12 cellular contexts compared by ENCODE assay signal in the genomic region with DNA sequence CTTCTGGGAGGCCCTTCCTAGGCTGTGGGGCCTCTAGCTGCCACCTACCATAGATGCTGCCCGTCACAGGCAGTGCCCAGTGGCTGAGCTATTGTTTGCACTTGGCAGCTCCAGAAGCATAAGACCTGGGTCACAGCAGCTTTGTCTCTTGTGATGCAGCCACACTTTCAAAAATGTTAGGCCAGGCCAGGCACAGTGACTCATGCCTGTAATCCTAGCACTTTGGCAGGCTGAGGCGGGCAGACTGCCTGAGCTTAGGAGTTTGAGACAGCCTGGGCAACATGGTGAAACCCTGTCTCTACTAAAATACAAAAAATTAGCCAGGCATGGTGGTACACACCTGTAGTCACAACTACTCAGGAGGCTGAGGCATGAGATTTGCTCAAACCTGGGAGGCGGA. TPM values are rescaled to one million over a fixed set of nuclear protein-coding genes. Genes with fewer than 3 reads are reported as not detected.
DNase-seq lines count a peak whose midpoint lies in the region; ATAC-seq and TF ChIP-seq lines count a peak whose summit lies in the region.
"Had no signal": no experiment of that assay in that cellular context is flagged by ENCODE, and none has a peak within 500 bp of the region (broad histone marks: within the 10 kb centered on the region; RNA-seq: fewer than 3 reads in every experiment).

No MANE protein-coding gene starts in this region.

- H3K36me3 Mint-ChIP-seq in T-cell, result no peaks in the 10 kb centered on the region

- DNase-seq in EL (peak; percentile 78), NCI-H226 (peak; percentile 39), epithelial cell of esophagus (ENCODE audit: low read depth) (peak; percentile 75), retinal pigment epithelial cell (ENCODE audit: low read depth) (peak; percentile 96), T-cell (no peak), OCI-M1 (lab: John Stamatoyannopoulos, UW) (no peak)
- no peak for DNase-seq in stimulated activated naive CD8-positive, alpha-beta T cell treated with anti-CD3 and anti-CD28 coated beads, Interleukin-15, Interleukin-2, amounts not matched to agents 100 U/mL and 50 U/mL, for 24 hours
- no peak for DNase-seq in effector memory CD4-positive, alpha-beta T cell
- DNase-seq: DMS79 treated with DMSO at 0.1 percent for 48 hours, NCI-H2081 treated with DMSO at 0.1 percent for 48 hours, retina, transverse colon had no signal

- H3K9me3 Mint-ChIP-seq in T-cell, result no peaks in the 10 kb centered on the region

- no peak overlapping the region for H3K27ac ChIP-seq in effector memory CD4-positive, alpha-beta T cell (ENCODE audit: insufficient read depth, low read length, poor library complexity, severe bottlenecking)
- H3K27ac ChIP-seq: transverse colon had no signal

- peaks cover 36% of the 10 kb centered on the region for H3K27me3 ChIP-seq in effector memory CD4-positive, alpha-beta T cell (replicated peaks; ENCODE audit: control insufficient read depth, insufficient read depth, low read length, poor library complexity, severe bottlenecking)

- CTCF ChIA-PET in T-cell (lab: Charles Lee), result interaction anchor here (0.6 to 3.9 kb wide), 9 partner anchors 8 to 24 kb away, joined by 3 to 42 read pairs (median 9); partner anchors contain the start of gene KAZALD1 (in 2 of the 2)

- TF ChIP-seq CTCF in epithelial cell of esophagus (IDR thresholded peaks at IDR 0.05; ENCODE audit: insufficient read depth, low read depth, low read length, missing control alignments), result no peak
- TF ChIP-seq CTCF in retinal pigment epithelial cell (conservative IDR thresholded peaks at IDR 0.05; ENCODE audit: low read depth, low read length), result no peak

- H3K4me1 Mint-ChIP-seq in T-cell, result peaks cover 12 to 21% (median 18%) of the 10 kb centered on the region in 3 donors

- POLR2A ChIA-PET in T-cell (lab: Charles Lee), result no interaction called here

- no peak for ATAC-seq in T-cell (replicated peaks in 1 of 4)
- no peak for ATAC-seq in stimulated activated naive CD8-positive, alpha-beta T cell treated with anti-CD3 and anti-CD28 coated beads, Interleukin-15, Interleukin-2, amounts not matched to agents 100 U/mL and 50 U/mL, for 24 hours

- H3K27ac Mint-ChIP-seq in T-cell, result no peak overlapping the region

- no peak overlapping the region for H3K4me3 Mint-ChIP-seq in T-cell

- H3K36me3 ChIP-seq in effector memory CD4-positive, alpha-beta T cell (ENCODE audit: control insufficient read depth, insufficient read depth, low read length), result no peaks in the 10 kb centered on the region
- H3K36me3 ChIP-seq: transverse colon had no signal

- H3K27me3 Mint-ChIP-seq in T-cell, result peaks cover 28 to 37% of the 10 kb centered on the region in 2 donors

- H3K4me3 ChIP-seq in epithelial cell of esophagus (ENCODE audit: low read length), result no peak overlapping the region
- H3K4me3 ChIP-seq in retinal pigment epithelial cell (ENCODE audit: low read length), result no peak overlapping the region
- H3K4me3 ChIP-seq in effector memory CD4-positive, alpha-beta T cell (ENCODE audit: insufficient read depth, low read depth, low read length, poor library complexity, severe bottlenecking), result no peak overlapping the region
- H3K4me3 ChIP-seq: transverse colon had no signal

- peaks cover 7% of the 10 kb centered on the region for H3K4me1 ChIP-seq in effector memory CD4-positive, alpha-beta T cell (ENCODE audit: control insufficient read depth, insufficient read depth, low read length, poor library complexity, severe bottlenecking)

- no peaks in the 10 kb centered on the region for H3K9me3 ChIP-seq in effector memory CD4-positive, alpha-beta T cell (ENCODE audit: control insufficient read depth, low read length)
- H3K9me3 ChIP-seq: transverse colon had no signal

RNA-seq across cellular contexts. Expression of gene KAZALD1, which starts 9.5 kb away (rescaled TPM):
- under 1 TPM in 2 of 5 donors, not detected in 3; 0.19 to 0.29 TPM for total RNA-seq in T-cell

RNA-seq across cellular contexts. Expression of gene SFXN3, which starts 21.3 kb away (rescaled TPM):
- 100 to 1,000 TPM in 2 of 5 donors, 10 to 100 TPM in 3; 45.2 to 113 (median 91.0) TPM for total RNA-seq in T-cell

RNA-seq across cellular contexts. Expression of gene PDZD7, which starts 21.4 kb away (rescaled TPM):
- 1 to 10 TPM; 1.7 to 2.7 (median 2.3) TPM for total RNA-seq in T-cell

RNA-seq across cellular contexts. Expression of gene LZTS2, which starts 52.7 kb away (rescaled TPM):
- 10 to 100 TPM; 16.4 to 39.5 (median 35.4) TPM for total RNA-seq in T-cell

Comparison
In these comparisons a context has a peak if more than half of its experiments do, and no peak if none do; other contexts are left out.
1. DNase-seq: peak in EL (single experiment), NCI-H226 (single experiment), epithelial cell of esophagus (single experiment) and retinal pigment epithelial cell (single experiment); none in T-cell (0 of 34), stimulated activated naive CD8-positive, alpha-beta T cell treated with anti-CD3 and anti-CD28 coated beads, Interleukin-15, Interleukin-2, amounts not matched to agents 100 U/mL and 50 U/mL, for 24 hours (single experiment), OCI-M1 (single experiment) and effector memory CD4-positive, alpha-beta T cell (0 of 3).